In the genomic region with DNA sequence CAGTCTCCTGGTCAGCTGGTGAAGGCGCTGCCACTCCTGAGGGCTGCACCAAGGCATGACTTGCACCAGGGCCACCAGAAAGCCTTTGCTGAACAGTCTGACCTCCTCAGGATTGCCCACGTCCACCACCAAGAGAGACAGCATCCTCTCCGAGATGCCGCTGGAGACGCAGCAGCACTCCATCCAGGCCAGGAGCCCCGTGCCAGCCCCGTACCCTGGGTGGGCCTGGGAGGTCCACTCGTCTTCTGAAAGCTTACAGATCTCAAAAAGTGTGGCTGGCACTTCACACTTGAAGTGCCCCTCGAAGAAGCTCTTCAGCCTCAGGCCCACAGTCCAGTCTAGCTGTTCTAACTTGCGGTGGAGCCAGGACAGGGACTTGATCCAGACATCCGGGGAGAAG, we compare ENCODE assay signal across 29 cellular contexts.
"Had no signal": no experiment of that assay in that cellular context is flagged by ENCODE, and none has a peak within 500 bp of the region (broad histone marks: within the 10 kb centered on the region; RNA-seq: fewer than 3 reads in every experiment).

No MANE protein-coding gene starts in this region.

- H3K27ac Mint-ChIP-seq: activated CD4-positive, alpha-beta T cell treated with anti-CD3 and anti-CD28 coated beads for 36 hours; activated CD4-positive, alpha-beta T cell treated with anti-CD3 and anti-CD28 coated beads, Interleukin-2, amount 10 ng/mL, durations not matched to agents 7 days and 5 days; activated CD8-positive, alpha-beta T cell treated with anti-CD3 and anti-CD28 coated beads, Interleukin-2, amount 10 ng/mL, durations not matched to agents 7 days and 5 days; activated naive CD4-positive, alpha-beta T cell treated with anti-CD3 and anti-CD28 coated beads, Interleukin-2, amount 10 ng/mL, durations not matched to agents 7 days and 5 days; activated naive CD8-positive, alpha-beta T cell; activated naive CD8-positive, alpha-beta T cell treated with anti-CD3 and anti-CD28 coated beads, Interleukin-2, amount 50 U/mL, for 24 hours had no signal

- H3K4me1 ChIP-seq: SJCRH30 had no signal

- H3K4me3 ChIP-seq: SJCRH30, SK-N-MC had no signal

- H3K4me3 Mint-ChIP-seq: activated CD4-positive, alpha-beta T cell treated with anti-CD3 and anti-CD28 coated beads for 36 hours; activated CD4-positive, alpha-beta T cell treated with anti-CD3 and anti-CD28 coated beads, Interleukin-2, amount 10 ng/mL, durations not matched to agents 7 days and 5 days; activated CD8-positive, alpha-beta T cell treated with anti-CD3 and anti-CD28 coated beads, Interleukin-2, amount 10 ng/mL, durations not matched to agents 7 days and 5 days; activated naive CD4-positive, alpha-beta T cell treated with anti-CD3 and anti-CD28 coated beads, Interleukin-2, amount 10 ng/mL, durations not matched to agents 7 days and 5 days; activated naive CD8-positive, alpha-beta T cell; activated naive CD8-positive, alpha-beta T cell treated with anti-CD3 and anti-CD28 coated beads, Interleukin-2, amount 50 U/mL, for 24 hours; brain had no signal

- H3K27ac ChIP-seq: KMS-11, SJCRH30, SK-N-MC had no signal

- DNase-seq: activated CD4-positive, alpha-beta T cell treated with anti-CD3 and anti-CD28 coated beads for 36 hours; activated CD4-positive, alpha-beta T cell treated with anti-CD3 and anti-CD28 coated beads, Interleukin-2, amount 10 ng/mL, durations not matched to agents 7 days and 5 days; activated CD4-positive, alpha-beta T cell treated with anti-CD3 and anti-CD28 coated beads, Interleukin-2, amount 50 U/mL, for 48 hours; activated CD8-positive, alpha-beta T cell treated with anti-CD3 and anti-CD28 coated beads, Interleukin-2, amount 10 ng/mL, durations not matched to agents 7 days and 5 days; activated effector memory CD4-positive, alpha-beta T cell treated with Interleukin-2 at 50 U/mL for 16 hours; activated naive CD4-positive, alpha-beta T cell treated with anti-CD3 and anti-CD28 coated beads, Interleukin-2, amount 10 ng/mL, durations not matched to agents 7 days and 5 days; activated naive CD8-positive, alpha-beta T cell treated with anti-CD3 and anti-CD28 coated beads, Interleukin-2, amount 50 U/mL, for 24 hours; activated T-cell treated with anti-CD3 and anti-CD28 coated beads, Interleukin-2, amount 50 U/mL, for 48 hours; anterior cingulate cortex; central memory CD4-positive, alpha-beta T cell; MM.1S; MV-4-11; NCI-H1092; NCI-H1436 treated with DMSO at 0.1 percent for 48 hours; NCI-H1694 treated with DMSO at 0.1 percent for 48 hours; NCI-H2029; NCI-H345; NCI-H510A; NCI-H526; NCI-H748 treated with DMSO at 0.1 percent for 48 hours; NK-92 treated with Interleukin-12 subunit alpha and Interleukin-12 subunit beta, amount 100 ng/mL, for 24 hours; PC-3; SHP77; SJCRH30; T1000 had no signal

- H3K9me3 ChIP-seq: SJCRH30 had no signal

- H3K27me3 ChIP-seq: SJCRH30 had no signal

- H3K4me2 ChIP-seq: KMS-11 had no signal

- ATAC-seq: activated CD4-positive, alpha-beta T cell treated with anti-CD3 and anti-CD28 coated beads for 36 hours; activated CD8-positive, alpha-beta T cell treated with anti-CD3 and anti-CD28 coated beads, Interleukin-2, amount 10 ng/mL, durations not matched to agents 7 days and 5 days; activated naive CD8-positive, alpha-beta T cell treated with anti-CD3 and anti-CD28 coated beads, Interleukin-2, amount 50 U/mL, for 24 hours; PC-3 had no signal

- H3K27me3 Mint-ChIP-seq: activated CD4-positive, alpha-beta T cell treated with anti-CD3 and anti-CD28 coated beads for 36 hours; activated CD4-positive, alpha-beta T cell treated with anti-CD3 and anti-CD28 coated beads, Interleukin-2, amount 10 ng/mL, durations not matched to agents 7 days and 5 days; activated naive CD4-positive, alpha-beta T cell treated with anti-CD3 and anti-CD28 coated beads, Interleukin-2, amount 10 ng/mL, durations not matched to agents 7 days and 5 days; activated naive CD8-positive, alpha-beta T cell; activated naive CD8-positive, alpha-beta T cell treated with anti-CD3 and anti-CD28 coated beads, Interleukin-2, amount 50 U/mL, for 24 hours had no signal
